ENCODE assay signal across 8 cellular contexts in genomic region chr2:85390941-85391669, GRCh38.
DNase-seq lines count a peak whose midpoint lies in the region; ATAC-seq and FAIRE-seq lines count a peak whose summit lies in the region.

No MANE protein-coding gene starts in this region.

- DNase-seq in GM18507 (ENCODE audit: extremely low spot score, insufficient read length, low read depth) = no peak
- DNase-seq in NOMO-1 treated with DMSO at 0.1 percent for 48 hours (lab: John Stamatoyannopoulos, UW; ENCODE audit: unreplicated experiment) = peak; percentile 12
- DNase-seq in activated T-cell treated with anti-CD3 and anti-CD28 coated beads for 48 hours (ENCODE audit: low read depth) = peak; percentile 61
- DNase-seq in fibroblast of peridontal ligament (ENCODE audit: extremely low read depth) = peak; percentile 25
- DNase-seq in retina = peak; percentile 20
- DNase-seq in epidermal melanocyte (ENCODE audit: insufficient read length, low spot score) = no peak
- no peak for DNase-seq in NCI-H1048 (lab: John Stamatoyannopoulos, UW)

- ATAC-seq in HG03039 (IDR thresholded peaks at IDR 0.05; ENCODE audit: unreplicated experiment) = no peak

- peak; percentile 54 for FAIRE-seq in GM18507 (lab: Jason Lieb, UNC)

Comparison
In these comparisons a context has a peak if more than half of its experiments do, and no peak if none do; other contexts are left out.
1. DNase-seq: peak in NOMO-1 treated with DMSO at 0.1 percent for 48 hours (single experiment), activated T-cell treated with anti-CD3 and anti-CD28 coated beads for 48 hours (single experiment), fibroblast of peridontal ligament (single experiment) and retina (single experiment); none in GM18507 (single experiment), epidermal melanocyte (single experiment) and NCI-H1048 (single experiment).